4 cellular contexts compared by ENCODE assay signal in the genomic region with DNA sequence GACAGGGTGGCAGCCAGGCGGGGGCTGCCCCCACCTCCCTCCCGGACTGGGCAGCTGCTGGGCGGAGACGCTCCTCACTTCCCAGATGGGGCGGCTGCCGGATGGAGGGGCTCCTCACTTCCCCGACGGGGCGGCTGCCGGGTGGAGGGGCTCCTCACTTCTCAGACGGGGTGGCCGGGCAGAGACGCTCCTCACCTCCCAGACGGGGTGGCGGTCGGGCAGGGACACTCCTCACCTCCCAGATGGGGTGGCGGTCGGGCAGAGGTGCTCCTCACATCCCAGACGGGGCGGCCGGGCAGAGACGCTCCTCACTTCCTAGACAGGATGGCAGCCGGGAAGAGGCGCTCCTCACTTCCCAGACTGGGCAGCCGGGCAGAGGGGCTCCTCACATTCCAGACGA. TPM values are rescaled to one million over a fixed set of nuclear protein-coding genes. Genes with fewer than 3 reads are reported as not detected.
DNase-seq lines count a peak whose midpoint lies in the region; FAIRE-seq and TF ChIP-seq lines count a peak whose summit lies in the region.
"Not testable (repeated sequence)": the region's sequence is repeated elsewhere in the genome, so short reads cannot be mapped to it uniquely, and the experiment has no call there.

No MANE protein-coding gene starts in this region.

- H3K27ac ChIP-seq in esophagus muscularis mucosa (replicated peaks in 1 of 4); kidney (ENCODE audit: low read depth in 2 of 2, low read length in 2 of 2); testis: not testable (repeated sequence)

- not testable (repeated sequence) for H3K9me3 ChIP-seq in esophagus muscularis mucosa; kidney (ENCODE audit: control insufficient read depth in 1 of 2, low read length in 2 of 2); testis

- FAIRE-seq in kidney (lab: Jason Lieb, UNC) = not testable (repeated sequence)

- H3K4me3 ChIP-seq in esophagus muscularis mucosa; kidney (ENCODE audit: low read length in 2 of 2): not testable (repeated sequence)
- peak overlapping the region; percentile 26 to 45 for H3K4me3 ChIP-seq in testis

- H3K9ac ChIP-seq in kidney (ENCODE audit: low read length in 2 of 2) = not testable (repeated sequence)

- H3K4me1 ChIP-seq in esophagus muscularis mucosa; kidney (ENCODE audit: control insufficient read depth in 1 of 2, insufficient read depth in 1 of 2, low read depth in 1 of 2, low read length in 2 of 2); testis: not testable (repeated sequence)

- not testable (repeated sequence) for TF ChIP-seq CTCF in esophagus muscularis mucosa (IDR thresholded peaks at IDR 0.05); kidney (IDR thresholded peaks at IDR 0.05; ENCODE audit: borderline replicate concordance, extremely low read depth, insufficient read depth); testis (IDR thresholded peaks at IDR 0.05)

- TF ChIP-seq POLR2A in esophagus muscularis mucosa (IDR thresholded peaks at IDR 0.05; ENCODE audit: low read depth); testis (IDR thresholded peaks at IDR 0.05): not testable (repeated sequence)

- 97% methylated on average over 11 of the region's 26 CpGs for WGBS in esophagus muscularis mucosa
- WGBS in testis, 2 donors = 76 to 100% methylated on average over 12 to 24 of the region's 26 CpGs

- H3K36me3 ChIP-seq in esophagus muscularis mucosa; kidney (ENCODE audit: control insufficient read depth in 1 of 2, insufficient read depth in 2 of 2, low read length in 2 of 2); testis (ENCODE audit: low read depth, missing control alignments): not testable (repeated sequence)

- not testable (repeated sequence) for H3K27me3 ChIP-seq in esophagus muscularis mucosa, testis

- DNase-seq in activated gamma-delta T cell (lab: John Stamatoyannopoulos, UW) = peak; percentile 5
- DNase-seq in esophagus muscularis mucosa (ENCODE audit: extremely low spot score) = peak; percentile 24
- DNase-seq in kidney = peak; percentile 70
- not testable (repeated sequence) for DNase-seq in testis

- intact Hi-C loops in esophagus muscularis mucosa (cut with DNase I); kidney (cut with DNase I); testis (cut with DNase I; ENCODE audit: low total_unique reads): not testable (repeated sequence)

- TF ChIP-seq EP300 in esophagus muscularis mucosa (IDR thresholded peaks at IDR 0.05) = not testable (repeated sequence)

RNA-seq across cellular contexts. Expression of a gene that starts 39.8 kb away (rescaled TPM):
- under 1 TPM; 0.42 to 0.66 (median 0.55) TPM for total RNA-seq in esophagus muscularis mucosa
- total RNA-seq in kidney = 3.1 TPM
- polyA plus RNA-seq in kidney (ENCODE audit: insufficient read depth, low read depth, low replicate concordance) = not detected
- 1 to 10 TPM; 8.0 to 9.0 TPM for total RNA-seq in testis
- polyA plus RNA-seq in testis (ENCODE audit: insufficient read depth, low read depth, low replicate concordance) = 1.4 TPM
